8 cellular contexts compared by ENCODE assay signal in genomic region chr1:164559342-164560070, GRCh38. TPM values are rescaled to one million over a fixed set of nuclear protein-coding genes. Genes with fewer than 3 reads are reported as not detected.
DNase-seq lines count a peak whose midpoint lies in the region; FAIRE-seq and TF ChIP-seq lines count a peak whose summit lies in the region.

No MANE protein-coding gene starts in this region.

- H3K4me1 ChIP-seq in astrocyte (ENCODE audit: insufficient read depth, low read length), result no peaks in the 10 kb centered on the region

- TF ChIP-seq CTCF in astrocyte (IDR thresholded peaks at IDR 0.05; ENCODE audit: insufficient read depth, low read depth, low read length) (no peak), retinal pigment epithelial cell (conservative IDR thresholded peaks at IDR 0.05; ENCODE audit: low read depth, low read length) (no peak)

- peak overlapping the region; percentile 54 for H3K27ac Mint-ChIP-seq in astrocyte (ENCODE audit: unreplicated experiment)

- peak overlapping the region; percentile 86 for H3K9ac ChIP-seq in astrocyte (ENCODE audit: low read length)

- peaks cover 15% of the 10 kb centered on the region for H3K4me1 Mint-ChIP-seq in astrocyte (ENCODE audit: low read depth, unreplicated experiment)

- peak overlapping the region; percentile 64 for H2AFZ ChIP-seq in astrocyte (ENCODE audit: low read depth, low read length)

- peak; percentile 37 for DNase-seq in DMS53 treated with DMSO at 0.1 percent for 48 hours (lab: John Stamatoyannopoulos, UW; ENCODE audit: unreplicated experiment)
- DNase-seq in NCI-H1105 treated with DMSO at 0.1 percent for 48 hours (lab: John Stamatoyannopoulos, UW), result peak; percentile 44
- DNase-seq in astrocyte (ENCODE audit: low read depth), result peak; percentile 11
- DNase-seq in retinal pigment epithelial cell (ENCODE audit: low read depth), result no peak
- no peak for DNase-seq in activated CD4-positive, CD25-positive, alpha-beta regulatory T cell (lab: John Stamatoyannopoulos, UW)
- no peak for DNase-seq in NCI-H1436 treated with DMSO at 0.1 percent for 48 hours (lab: John Stamatoyannopoulos, UW)
- DNase-seq in NCI-H524 treated with DMSO at 0.1 percent for 48 hours (lab: John Stamatoyannopoulos, UW), result no peak

- peaks cover 46% of the 10 kb centered on the region for H3K79me2 ChIP-seq in astrocyte (ENCODE audit: insufficient read depth, low read length)

- H4K20me1 ChIP-seq in astrocyte (ENCODE audit: insufficient read depth, low read length), result no peaks in the 10 kb centered on the region

- peak overlapping the region; percentile 67 for H3K27ac ChIP-seq in astrocyte (ENCODE audit: low read depth, low read length)

- peak overlapping the region; percentile 94 for H3K4me3 Mint-ChIP-seq in astrocyte (ENCODE audit: unreplicated experiment)

- no peaks in the 10 kb centered on the region for H3K36me3 ChIP-seq in astrocyte (ENCODE audit: insufficient read depth, low read length)

- H3K4me2 ChIP-seq in astrocyte (ENCODE audit: low read length), result peak overlapping the region; percentile 94

- H3K9me3 Mint-ChIP-seq in astrocyte (ENCODE audit: unreplicated experiment), result no peaks in the 10 kb centered on the region

- H3K27me3 ChIP-seq in astrocyte (ENCODE audit: insufficient read depth, low read length), result no peaks in the 10 kb centered on the region

- H3K9me3 ChIP-seq in astrocyte (ENCODE audit: insufficient read depth, low read depth, low read length), result no peaks in the 10 kb centered on the region

- no peak for FAIRE-seq in astrocyte (lab: Jason Lieb, UNC)

- H3K27me3 Mint-ChIP-seq in astrocyte (ENCODE audit: low read depth, unreplicated experiment), result no peaks in the 10 kb centered on the region

- H3K4me3 ChIP-seq in astrocyte (ENCODE audit: insufficient read depth, low read depth, low read length), result peak overlapping the region; percentile 79
- H3K4me3 ChIP-seq in iPS-11a (ENCODE audit: low read depth, low read length), result peak overlapping the region; percentile 92
- H3K4me3 ChIP-seq in retinal pigment epithelial cell (ENCODE audit: low read length), result peak overlapping the region; percentile 86

- H3K36me3 Mint-ChIP-seq in astrocyte (ENCODE audit: low read depth, unreplicated experiment), result no peaks in the 10 kb centered on the region

RNA-seq across cellular contexts. Expression of gene PBX1, which starts 0.5 kb away (rescaled TPM):
- 34.2 and 37.2 TPM in 2 replicates for total RNA-seq in astrocyte

Comparison
In these comparisons a context has a peak if more than half of its experiments do, and no peak if none do; other contexts are left out.
1. DNase-seq: peak in DMS53 treated with DMSO at 0.1 percent for 48 hours (single experiment), NCI-H1105 treated with DMSO at 0.1 percent for 48 hours (single experiment) and astrocyte (single experiment); none in retinal pigment epithelial cell (single experiment), activated CD4-positive, CD25-positive, alpha-beta regulatory T cell (0 of 4), NCI-H1436 treated with DMSO at 0.1 percent for 48 hours (single experiment) and NCI-H524 treated with DMSO at 0.1 percent for 48 hours (single experiment).
2. Peak in every context shown above with its lines, with median percentiles within 50 percentile points of each other: H3K4me3 ChIP-seq.